Comparison of ENCODE assay signal across 9 cellular contexts in the genomic region with DNA sequence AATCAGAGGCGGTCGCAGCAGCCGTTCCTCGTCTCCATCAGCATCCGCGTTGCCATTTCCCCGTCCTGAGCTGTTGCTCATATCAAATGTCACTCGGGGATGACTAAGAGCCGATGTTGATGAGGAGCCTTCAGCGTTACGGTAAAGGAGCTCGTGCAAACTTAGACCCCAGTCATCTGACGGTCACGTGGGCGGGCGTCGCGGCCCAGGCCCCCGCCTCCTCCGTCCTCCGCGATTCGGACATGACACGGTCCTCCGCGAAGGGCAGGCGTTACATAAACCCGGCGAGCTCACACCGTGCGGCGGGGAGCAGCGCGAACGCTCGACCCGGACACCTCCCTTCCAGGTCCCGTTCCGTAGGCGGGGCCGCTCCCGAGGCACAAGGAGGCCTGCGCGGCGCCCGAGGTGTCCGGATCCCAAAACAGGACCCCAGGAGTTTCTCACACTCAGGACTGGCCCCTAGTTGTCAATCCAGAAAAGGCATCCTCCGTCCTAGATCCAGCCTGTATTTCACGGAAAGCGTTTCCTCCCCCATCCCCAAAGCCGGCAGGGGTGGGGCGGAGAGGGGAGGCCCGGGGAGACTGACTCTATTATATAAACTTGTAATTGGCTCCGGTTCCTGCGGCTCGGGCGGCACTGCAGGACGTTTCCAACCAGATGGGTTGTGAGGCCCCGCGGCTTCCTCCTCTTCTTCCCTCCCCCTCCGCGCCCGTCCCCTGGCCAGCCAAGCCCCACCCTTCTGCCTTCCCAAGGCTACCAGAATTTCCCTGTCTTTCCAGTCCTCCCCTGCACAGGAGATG.
A peak's percentile ranks its signal among the peaks of the same experiment; 100 is the strongest.
DNase-seq lines count a peak whose midpoint lies in the region; ATAC-seq and TF ChIP-seq lines count a peak whose summit lies in the region.
"Had no signal": no experiment of that assay in that cellular context is flagged by ENCODE, and none has a peak within 500 bp of the region (broad histone marks: within the 10 kb centered on the region; RNA-seq: fewer than 3 reads in every experiment).

No MANE protein-coding gene starts in this region.

- H3K9me3 Mint-ChIP-seq in activated T-cell treated with anti-CD3 and anti-CD28 coated beads, Interleukin-2, amount 50 U/mL, for 24 hours: peaks cover 5% of the 10 kb centered on the region
- H3K9me3 Mint-ChIP-seq in naive B cell: peaks cover 2 to 14% (median 8%) of the 10 kb centered on the region in 7 donors
- peaks cover 3% of the 10 kb centered on the region for H3K9me3 Mint-ChIP-seq in stimulated activated memory B cell treated with anti-CD40 and anti-IgM and Interleukin-4, amounts not matched to agents 10 μg/mL and 1 μg/mL and 100 μg/mL, for 72 hours

- H3K4me3 ChIP-seq in BJ (ENCODE audit: low read depth, low read length): peak overlapping the region; percentile 57
- peak overlapping the region; percentile 56 for H3K4me3 ChIP-seq in fibroblast of pulmonary artery (replicated peaks; ENCODE audit: low read depth, low read length)

- POLR2A ChIA-PET in BJ (lab: Charles Lee): interaction anchor here (0.6 to 0.7 kb wide), 2 partner anchors 123 to 1185 kb away, joined by 5 to 6 read pairs; a partner anchor contains a TSS

- peak overlapping the region; percentile 85 for H3K27ac Mint-ChIP-seq in activated T-cell treated with anti-CD3 and anti-CD28 coated beads, Interleukin-2, amount 50 U/mL, for 24 hours
- H3K27ac Mint-ChIP-seq in naive B cell: peak overlapping the region in 4 of 6 donors; percentile 58 to 95 (median 77)
- peak overlapping the region; percentile 68 for H3K27ac Mint-ChIP-seq in stimulated activated memory B cell treated with anti-CD40 and anti-IgM and Interleukin-4, amounts not matched to agents 10 μg/mL and 1 μg/mL and 100 μg/mL, for 72 hours

- H3K4me3 Mint-ChIP-seq in activated T-cell treated with anti-CD3 and anti-CD28 coated beads, Interleukin-2, amount 50 U/mL, for 24 hours: peak overlapping the region; percentile 77
- H3K4me3 Mint-ChIP-seq in naive B cell: peak overlapping the region; percentile 84 to 94 (median 92)
- H3K4me3 Mint-ChIP-seq in stimulated activated memory B cell treated with anti-CD40 and anti-IgM and Interleukin-4, amounts not matched to agents 10 μg/mL and 1 μg/mL and 100 μg/mL, for 72 hours: peak overlapping the region; percentile 77

- ATAC-seq in naive B cell (ENCODE audit: low read depth in 2 of 2): peak; percentile 44
- ATAC-seq in stimulated activated memory B cell treated with anti-CD40 and anti-IgM and Interleukin-4, amounts not matched to agents 10 μg/mL and 1 μg/mL and 100 μg/mL, for 72 hours: peak; percentile 76
- ATAC-seq: HCT116 had no signal

- H3K36me3 Mint-ChIP-seq in activated T-cell treated with anti-CD3 and anti-CD28 coated beads, Interleukin-2, amount 50 U/mL, for 24 hours (ENCODE audit: low read depth): no peaks in the 10 kb centered on the region
- peaks cover 0 to 16% of the 10 kb centered on the region in 2 donors for H3K36me3 Mint-ChIP-seq in naive B cell
- H3K36me3 Mint-ChIP-seq in stimulated activated memory B cell treated with anti-CD40 and anti-IgM and Interleukin-4, amounts not matched to agents 10 μg/mL and 1 μg/mL and 100 μg/mL, for 72 hours: no peaks in the 10 kb centered on the region

- TF ChIP-seq CTCF in BJ (IDR thresholded peaks at IDR 0.05; ENCODE audit: insufficient read depth, low read depth, low read length) (peak; percentile 45), fibroblast of pulmonary artery (IDR thresholded peaks at IDR 0.05; ENCODE audit: low read length, missing control alignments) (peak; percentile 6)

- H3K27me3 Mint-ChIP-seq in activated T-cell treated with anti-CD3 and anti-CD28 coated beads, Interleukin-2, amount 50 U/mL, for 24 hours: peaks cover 63% of the 10 kb centered on the region
- H3K27me3 Mint-ChIP-seq in naive B cell: peaks cover 22 to 61% (median 49%) of the 10 kb centered on the region in 3 donors
- H3K27me3 Mint-ChIP-seq in stimulated activated memory B cell treated with anti-CD40 and anti-IgM and Interleukin-4, amounts not matched to agents 10 μg/mL and 1 μg/mL and 100 μg/mL, for 72 hours: peaks cover 41% of the 10 kb centered on the region

- peaks cover 11% of the 10 kb centered on the region for H3K27me3 ChIP-seq in BJ (ENCODE audit: control insufficient read depth, insufficient read depth, low read length)

- H3K36me3 ChIP-seq in BJ (ENCODE audit: control insufficient read depth, insufficient read depth, low read length): no peaks in the 10 kb centered on the region

- no peak for DNase-seq in BJ (ENCODE audit: low read depth)
- peak; percentile 61 for DNase-seq in LoVo (ENCODE audit: low spot score)
- peak; percentile 66 for DNase-seq in activated T-cell treated with anti-CD3 and anti-CD28 coated beads, Interleukin-2, amount 50 U/mL, for 24 hours
- peak; percentile 62 for DNase-seq in fibroblast of pulmonary artery (ENCODE audit: low read depth)
- DNase-seq in naive B cell: no peak
- no peak for DNase-seq in NAMALWA (ENCODE audit: low spot score)
- no peak for DNase-seq in NCI-H510A treated with DMSO at 0.1 percent for 48 hours (lab: John Stamatoyannopoulos, UW)

- CTCF ChIA-PET in BJ (lab: Yijun Ruan, JAX): interaction anchor here (1.0 to 1.5 kb wide), 2 partner anchors 34 to 98 kb away, joined by 3 to 5 read pairs; no protein-coding TSS in a partner anchor

- H3K4me1 Mint-ChIP-seq in activated T-cell treated with anti-CD3 and anti-CD28 coated beads, Interleukin-2, amount 50 U/mL, for 24 hours (ENCODE audit: low read depth): peaks cover 16% of the 10 kb centered on the region
- H3K4me1 Mint-ChIP-seq in naive B cell: peaks cover 18 to 28% (median 25%) of the 10 kb centered on the region in 3 donors
- peaks cover 16% of the 10 kb centered on the region for H3K4me1 Mint-ChIP-seq in stimulated activated memory B cell treated with anti-CD40 and anti-IgM and Interleukin-4, amounts not matched to agents 10 μg/mL and 1 μg/mL and 100 μg/mL, for 72 hours

Comparison
In these comparisons a context has a peak if more than half of its experiments do, and no peak if none do; other contexts are left out.
1. DNase-seq: peak in LoVo (single experiment), activated T-cell treated with anti-CD3 and anti-CD28 coated beads, Interleukin-2, amount 50 U/mL, for 24 hours (single experiment) and fibroblast of pulmonary artery (single experiment); none in BJ (single experiment), naive B cell (single experiment), NAMALWA (single experiment) and NCI-H510A treated with DMSO at 0.1 percent for 48 hours (single experiment).
2. Peak in every context shown above with its lines, with median percentiles within 50 percentile points of each other: H3K27ac Mint-ChIP-seq and H3K4me3 Mint-ChIP-seq.